ENCODE assay signal across 19 cellular contexts in genomic region chr1:81998165-81998564, GRCh38.
A peak's percentile ranks its signal among the peaks of the same experiment; 100 is the strongest.
DNase-seq lines count a peak whose midpoint lies in the region; ATAC-seq, FAIRE-seq and TF ChIP-seq lines count a peak whose summit lies in the region.
"Had no signal": no experiment of that assay in that cellular context is flagged by ENCODE, and none has a peak within 500 bp of the region (broad histone marks: within the 10 kb centered on the region; RNA-seq: fewer than 3 reads in every experiment).

No MANE protein-coding gene starts in this region.

- intact Hi-C loops in natural killer cell (cut with micrococcal nuclease), result no loop called here

- H3K36me3 ChIP-seq in gastroesophageal sphincter, result no peaks in the 10 kb centered on the region
- H3K36me3 ChIP-seq: gastrocnemius medialis, spleen had no signal

- CTCF ChIA-PET in WTC11 (lab: Charles Lee), result no interaction called here

- H3K27ac Mint-ChIP-seq in WTC11 (no peak overlapping the region), mesothelial cell of epicardium (peak overlapping the region; percentile 59), natural killer cell (no peak overlapping the region)
- H3K27ac Mint-ChIP-seq: naive thymus-derived CD8-positive, alpha-beta T cell had no signal

- FAIRE-seq in HTR-8/SVneo (lab: Jason Lieb, UNC), result no peak

- H3K4me1 ChIP-seq in gastroesophageal sphincter, result peaks cover 0 to 21% (median 3%) of the 10 kb centered on the region in 3 donors
- H3K4me1 ChIP-seq: psoas muscle, spleen had no signal

- peaks cover 3% of the 10 kb centered on the region; the same call in 1 of the 2 replicates for H3K4me1 Mint-ChIP-seq in WTC11
- peaks cover 21% of the 10 kb centered on the region for H3K4me1 Mint-ChIP-seq in mesothelial cell of epicardium
- H3K4me1 Mint-ChIP-seq in natural killer cell, result no peaks in the 10 kb centered on the region
- H3K4me1 Mint-ChIP-seq: naive thymus-derived CD8-positive, alpha-beta T cell had no signal

- H3K27me3 Mint-ChIP-seq in WTC11 (ENCODE audit: low read depth), result no peaks in the 10 kb centered on the region
- no peaks in the 10 kb centered on the region for H3K27me3 Mint-ChIP-seq in mesothelial cell of epicardium (ENCODE audit: low read depth)
- no peaks in the 10 kb centered on the region for H3K27me3 Mint-ChIP-seq in natural killer cell (ENCODE audit: low read depth in 2 of 2)
- H3K27me3 Mint-ChIP-seq: naive thymus-derived CD8-positive, alpha-beta T cell had no signal

- H3K27ac ChIP-seq in gastroesophageal sphincter, result peak overlapping the region in 2 of 4 donors; percentile 1 to 38
- H3K27ac ChIP-seq: gastrocnemius medialis, PC-9, psoas muscle, spleen had no signal

- H3K9me3 ChIP-seq in gastroesophageal sphincter, result no peaks in the 10 kb centered on the region
- H3K9me3 ChIP-seq: gastrocnemius medialis, psoas muscle, spleen had no signal

- TF ChIP-seq EP300 in gastroesophageal sphincter (IDR thresholded peaks at IDR 0.05), result no peak

- H3K4me3 Mint-ChIP-seq in WTC11 (no peak overlapping the region), mesothelial cell of epicardium (no peak overlapping the region), natural killer cell (no peak overlapping the region)
- H3K4me3 Mint-ChIP-seq: naive thymus-derived CD8-positive, alpha-beta T cell had no signal

- H3K9me3 Mint-ChIP-seq in WTC11 (no peaks in the 10 kb centered on the region), mesothelial cell of epicardium (no peaks in the 10 kb centered on the region), natural killer cell (peaks cover 0 to 2% of the 10 kb centered on the region in 2 donors)

- ATAC-seq in WTC11, result peak; percentile 32; the same call in 1 of the 2 replicates
- ATAC-seq in gastroesophageal sphincter, result peak; percentile 43
- ATAC-seq in natural killer cell, result no peak
- ATAC-seq in GM19324 (IDR thresholded peaks at IDR 0.05; ENCODE audit: low FRiP score, unreplicated experiment), result no peak
- ATAC-seq: gastrocnemius medialis; naive thymus-derived CD8-positive, alpha-beta T cell; psoas muscle had no signal

- DNase-seq in AG08395 (ENCODE audit: low spot score) (peak; percentile 9), WTC11 (ENCODE audit: low spot score) (no peak), mesothelial cell of epicardium (ENCODE audit: low spot score in 2 of 2, unreplicated experiment in 2 of 2) (no peak), natural killer cell (no peak), NCI-H1930 (lab: John Stamatoyannopoulos, UW) (no peak), HTR-8/SVneo (ENCODE audit: insufficient read length, low spot score) (no peak)
- DNase-seq: ACHN; activated CD4-positive, alpha-beta T cell treated with anti-CD3 and anti-CD28 coated beads for 48 hours; activated CD8-positive, alpha-beta memory T cell treated with anti-CD3 and anti-CD28 coated beads, Interleukin-2, amount 50 U/mL, for 4 hours; activated gamma-delta T cell treated with Interleukin-2 at 50 U/mL for 16 hours; naive thymus-derived CD8-positive, alpha-beta T cell; NCI-H1092; PC-9; psoas muscle; spleen had no signal

- H3K27me3 ChIP-seq in gastroesophageal sphincter, result no peaks in the 10 kb centered on the region
- H3K27me3 ChIP-seq: gastrocnemius medialis, spleen had no signal

- no peak for TF ChIP-seq CTCF in WTC11 (IDR thresholded peaks at IDR 0.05)
- TF ChIP-seq CTCF in gastroesophageal sphincter (IDR thresholded peaks at IDR 0.05), result no peak
- no peak for TF ChIP-seq CTCF in mesothelial cell of epicardium (IDR thresholded peaks at IDR 0.05; ENCODE audit: unreplicated experiment)
- no peak for TF ChIP-seq CTCF in natural killer cell (IDR thresholded peaks at IDR 0.05)

- no peaks in the 10 kb centered on the region for H3K36me3 Mint-ChIP-seq in WTC11
- H3K36me3 Mint-ChIP-seq in mesothelial cell of epicardium, result no peaks in the 10 kb centered on the region
- no peaks in the 10 kb centered on the region for H3K36me3 Mint-ChIP-seq in natural killer cell
- H3K36me3 Mint-ChIP-seq: naive thymus-derived CD8-positive, alpha-beta T cell had no signal

- POLR2A ChIA-PET in WTC11 (lab: Charles Lee), result no interaction called here

- no peak overlapping the region for H3K4me3 ChIP-seq in gastroesophageal sphincter
- H3K4me3 ChIP-seq: gastrocnemius medialis, lung, PC-9, psoas muscle, spleen had no signal

- TF ChIP-seq POLR2A in gastroesophageal sphincter (IDR thresholded peaks at IDR 0.05), result no peak

- WGBS in gastroesophageal sphincter (ENCODE audit: low coverage in 1 of 2), 2 donors, result 6 to 11% methylated on average over 4 of the region's 4 CpGs

TF ChIP-seq in WTC11, 78 proteins besides CTCF, POLR2A, EP300 and RAD21:
- TF ChIP-seq NFYB (CRISPR knock-in tag; conservative IDR thresholded peaks at IDR 0.05; ENCODE audit: low read depth) (no peak), MYBL2 (CRISPR knock-in tag; IDR thresholded peaks at IDR 0.05) (no peak), ZBTB21 (CRISPR knock-in tag; IDR thresholded peaks at IDR 0.05; ENCODE audit: borderline replicate concordance) (no peak), ELF4 (CRISPR knock-in tag; IDR thresholded peaks at IDR 0.05; ENCODE audit: low read depth) (no peak), ZNF512 (CRISPR knock-in tag; IDR thresholded peaks at IDR 0.05; ENCODE audit: borderline replicate concordance) (no peak), RORB (CRISPR knock-in tag; IDR thresholded peaks at IDR 0.05) (no peak), PRRX2 (CRISPR knock-in tag; IDR thresholded peaks at IDR 0.05) (no peak), JAZF1 (CRISPR knock-in tag; IDR thresholded peaks at IDR 0.05) (no peak)

Comparison
In these comparisons a context has a peak if more than half of its experiments do, and no peak if none do; other contexts are left out.
1. ATAC-seq: peak in WTC11 (single experiment) and gastroesophageal sphincter (single experiment); none in natural killer cell (0 of 3) and GM19324 (single experiment).